1 cellular context compared by ENCODE assay signal in genomic region chr2:73928995-73929394, GRCh38.
TF ChIP-seq lines count a peak whose summit lies in the region.

No MANE protein-coding gene starts in this region.

TF ChIP-seq in K562, 482 proteins besides CTCF, POLR2A, EP300 and RAD21:
- TF ChIP-seq SAP30 (IDR thresholded peaks at IDR 0.05; ENCODE audit: borderline replicate concordance, insufficient read depth, low read depth, low read length, poor library complexity, severe bottlenecking) = no peak
- no peak for TF ChIP-seq POU5F1 (IDR thresholded peaks at IDR 0.05; ENCODE audit: borderline replicate concordance, low read depth, low read length, partially characterized antibody)
- TF ChIP-seq USF1 (CRISPR knock-in tag; IDR thresholded peaks at IDR 0.05) = no peak
